In the genomic region with DNA sequence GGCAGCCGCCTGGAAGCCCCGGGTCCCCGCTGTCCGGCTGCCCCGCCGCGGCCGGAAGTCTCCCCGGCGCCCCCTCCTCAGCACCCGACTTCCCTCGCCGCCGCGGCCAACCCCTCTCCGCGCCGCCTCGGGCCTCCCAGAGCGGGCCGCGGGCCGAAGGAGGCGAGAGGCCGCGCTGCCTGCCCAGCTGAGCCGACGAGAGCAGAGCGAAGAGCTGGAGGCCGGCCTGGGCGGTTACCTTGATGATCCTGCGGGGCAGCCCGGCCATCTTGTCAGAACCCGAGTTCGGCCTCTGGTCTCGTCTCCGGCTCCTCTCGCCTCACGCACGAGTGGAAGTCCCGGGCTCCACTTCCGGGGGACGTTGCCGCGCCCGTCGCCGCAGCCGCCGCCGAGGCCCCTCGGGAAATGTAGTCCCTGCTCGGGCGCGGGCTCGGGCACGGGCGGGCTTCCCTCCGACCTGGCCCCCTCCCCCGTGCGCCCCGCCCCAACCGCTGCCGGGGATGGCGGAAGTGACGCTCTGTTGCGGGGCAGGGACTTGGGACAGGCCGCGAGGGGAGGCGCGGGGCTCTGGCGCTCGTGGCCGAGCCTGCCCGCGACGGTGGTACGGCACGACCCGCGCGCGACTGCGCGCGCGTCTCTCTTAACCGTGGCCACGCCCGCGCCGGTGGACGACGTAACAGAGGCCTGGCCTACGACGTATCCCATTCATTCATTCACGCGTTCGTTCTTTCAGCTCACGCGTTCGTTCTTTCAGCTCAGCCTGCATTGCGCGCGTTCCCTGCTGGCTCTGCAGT, we compare ENCODE assay signal across 8 cellular contexts. TPM values are rescaled to one million over a fixed set of nuclear protein-coding genes. Genes with fewer than 3 reads are reported as not detected.
DNase-seq lines count a peak whose midpoint lies in the region; TF ChIP-seq lines count a peak whose summit lies in the region.

Gene UBE2N (minus strand): TSS at position 331 of the 794 bp plus-strand sequence. CDS start 63 bp downstream, at position 268.

- peaks cover 24% of the 10 kb centered on the region for H3K4me1 ChIP-seq in neuron (ENCODE audit: insufficient read depth, low read length)

- H2AFZ ChIP-seq in neuron (ENCODE audit: low read depth, low read length): peak within 1 kb of the TSS; percentile 74

- no peaks in the 10 kb centered on the region for H3K27me3 ChIP-seq in neuron (ENCODE audit: insufficient read depth, low read length)

- DNase-seq in GM04504 (ENCODE audit: low read depth) (peak; percentile 91), HFF-Myc (ENCODE audit: extremely low read depth, low read depth) (peak; percentile 69), NAMALWA (ENCODE audit: low spot score) (peak; percentile 96), SK-MEL-5 (ENCODE audit: low read depth, low spot score) (peak; percentile 95), foreskin melanocyte (peak; percentile 93), stromal cell of bone marrow (ENCODE audit: low read depth) (peak; percentile 88)
- peak; percentile 97 for DNase-seq in activated naive CD4-positive, alpha-beta T cell treated with Interleukin-2 at 50 U/mL for 16 hours

- H3K4me3 ChIP-seq in HFF-Myc (replicated peaks; ENCODE audit: low read depth, low read length) (peak within 1 kb of the TSS; percentile 92), neuron (ENCODE audit: low read length) (peak within 1 kb of the TSS; percentile 57)

- TF ChIP-seq CTCF in HFF-Myc (IDR thresholded peaks at IDR 0.05; ENCODE audit: low read depth, low read length, missing control alignments): no peak

- no peaks in the 10 kb centered on the region for H3K9me3 ChIP-seq in neuron (ENCODE audit: low read length)

- H3K36me3 ChIP-seq in neuron (ENCODE audit: insufficient read depth, low read length): no peaks in the 10 kb centered on the region

- in situ Hi-C loops in SK-MEL-5 (cut with HindIII; ENCODE audit: low pct_unique_long_range_greater_than_20kb, low sequenced_read_pairs): no loop called here

RNA-seq across cellular contexts. Expression of gene UBE2N, which starts in this region (rescaled TPM):
- total RNA-seq in SK-MEL-5 (2014; rRNA removed; shearing (Covaris generic)): 213 and 249 TPM in 2 replicates
- 95.1 and 98.2 TPM in 2 replicates for polyA plus RNA-seq in SK-MEL-5 (2015; cell fraction: cytosol; rRNA removed)
- polyA plus RNA-seq in SK-MEL-5 (2015; cell fraction: nucleus; rRNA removed): 37.1 and 53.7 TPM in 2 replicates

Comparison
In these comparisons a context has a peak if more than half of its experiments do, and no peak if none do; other contexts are left out.
1. Peak in every context shown above with its lines: DNase-seq and H3K4me3 ChIP-seq.